ENCODE assay signal across 8 cellular contexts in genomic region chr13:41061075-41061913, GRCh38. TPM values are rescaled to one million over a fixed set of nuclear protein-coding genes. Genes with fewer than 3 reads are reported as not detected.
DNase-seq lines count a peak whose midpoint lies in the region; TF ChIP-seq lines count a peak whose summit lies in the region.

Gene WBP4 (plus strand): TSS chr13:41061509. CDS start chr13:41061674, 165 bp downstream.

- peak within 1 kb of the TSS; percentile 93 for H3K4me3 ChIP-seq in GM06990 (replicated peaks; ENCODE audit: low read depth, low read length)
- peak within 1 kb of the TSS; percentile 63 for H3K4me3 ChIP-seq in suprapubic skin

- H3K36me3 ChIP-seq in GM06990 (ENCODE audit: control insufficient read depth, insufficient read depth, low read length), result no peaks in the 10 kb centered on the region
- H3K36me3 ChIP-seq in suprapubic skin, result peaks cover 8% of the 10 kb centered on the region

- H3K9me3 Mint-ChIP-seq in activated naive CD4-positive, alpha-beta T cell treated with anti-CD3 and anti-CD28 coated beads, Interleukin-2, amount 10 ng/mL, durations not matched to agents 7 days and 5 days, result no peaks in the 10 kb centered on the region

- peak within 1 kb of the TSS; percentile 99 for H3K4me3 Mint-ChIP-seq in activated naive CD4-positive, alpha-beta T cell treated with anti-CD3 and anti-CD28 coated beads, Interleukin-2, amount 10 ng/mL, durations not matched to agents 7 days and 5 days

- peak within 1 kb of the TSS; percentile 99 for H3K27ac ChIP-seq in suprapubic skin

- TF ChIP-seq CTCF in GM06990 (IDR thresholded peaks at IDR 0.05; ENCODE audit: insufficient read depth, low read length, poor library complexity, severe bottlenecking) (peak; percentile 30), suprapubic skin (IDR thresholded peaks at IDR 0.05) (no peak)

- peak within 1 kb of the TSS; percentile 99 for H3K27ac Mint-ChIP-seq in activated naive CD4-positive, alpha-beta T cell treated with anti-CD3 and anti-CD28 coated beads, Interleukin-2, amount 10 ng/mL, durations not matched to agents 7 days and 5 days

- CTCF ChIA-PET in HEK293T (lab: Yijun Ruan, JAX), result interaction anchor here (0.7 kb wide), 1 partner anchor 155 kb away, joined by 5 read pairs; no protein-coding TSS in a partner anchor
- CTCF ChIA-PET in activated naive CD4-positive, alpha-beta T cell treated with anti-CD3 and anti-CD28 coated beads, Interleukin-2, amount 10 ng/mL, durations not matched to agents 7 days and 5 days (lab: Charles Lee), result interaction anchor here (1.2 to 2.5 kb wide), 3 partner anchors 11 to 87 kb away, joined by 3 to 11 read pairs (median 5); no protein-coding TSS in a partner anchor

- peaks cover 68% of the 10 kb centered on the region for H3K4me1 ChIP-seq in suprapubic skin

- H3K27me3 ChIP-seq in GM06990 (replicated peaks; ENCODE audit: control insufficient read depth, insufficient read depth, low read length) (no peaks in the 10 kb centered on the region), suprapubic skin (no peaks in the 10 kb centered on the region)

- no peaks in the 10 kb centered on the region for H3K9me3 ChIP-seq in suprapubic skin

- peaks cover 49% of the 10 kb centered on the region for H3K4me1 Mint-ChIP-seq in activated naive CD4-positive, alpha-beta T cell treated with anti-CD3 and anti-CD28 coated beads, Interleukin-2, amount 10 ng/mL, durations not matched to agents 7 days and 5 days

- peak; percentile 96 for DNase-seq in GM06990 (ENCODE audit: extremely low read depth, insufficient read length)
- peak; percentile 81 for DNase-seq in HEK293T (ENCODE audit: extremely low spot score)
- peak; percentile 90 for DNase-seq in MV-4-11 (lab: John Stamatoyannopoulos, UW)
- DNase-seq in SK-N-DZ (ENCODE audit: low spot score), result peak; percentile 96
- peak; percentile 90 for DNase-seq in activated naive CD4-positive, alpha-beta T cell treated with anti-CD3 and anti-CD28 coated beads, Interleukin-2, amount 10 ng/mL, durations not matched to agents 7 days and 5 days
- DNase-seq in globus pallidus (ENCODE audit: low spot score), result peak; percentile 95
- DNase-seq in occipital lobe (lab: John Stamatoyannopoulos, UW), result peak; percentile 95
- peak; percentile 97 for DNase-seq in suprapubic skin (ENCODE audit: low spot score in 2 of 2)

- POLR2A ChIA-PET in HEK293T (lab: Yijun Ruan, JAX), result interaction anchor here (0.6 to 2.0 kb wide), 8 partner anchors 66 to 392 kb away, joined by 3 to 9 read pairs (median 4); partner anchors contain the start of genes KBTBD6 and SLC25A15

- peaks cover 16% of the 10 kb centered on the region for H3K27me3 Mint-ChIP-seq in activated naive CD4-positive, alpha-beta T cell treated with anti-CD3 and anti-CD28 coated beads, Interleukin-2, amount 10 ng/mL, durations not matched to agents 7 days and 5 days

- WGBS in suprapubic skin, result 0% methylated on average over 46 of the region's 71 CpGs

- H3K36me3 Mint-ChIP-seq in activated naive CD4-positive, alpha-beta T cell treated with anti-CD3 and anti-CD28 coated beads, Interleukin-2, amount 10 ng/mL, durations not matched to agents 7 days and 5 days, result peaks cover 26% of the 10 kb centered on the region

- TF ChIP-seq EP300 in suprapubic skin (IDR thresholded peaks at IDR 0.05), result no peak

- peak; percentile 64 to 88 for TF ChIP-seq POLR2A in suprapubic skin (IDR thresholded peaks at IDR 0.05)

TF ChIP-seq in HEK293T, 16 proteins besides CTCF, POLR2A, EP300 and RAD21:
- no peak for TF ChIP-seq NFRKB (IDR thresholded peaks at IDR 0.05)
- TF ChIP-seq FOXM1 (IDR thresholded peaks at IDR 0.05; ENCODE audit: borderline replicate concordance), result no peak
- TF ChIP-seq TARDBP (IDR thresholded peaks at IDR 0.05), result no peak
- no peak for TF ChIP-seq BHLHE40 (IDR thresholded peaks at IDR 0.05; ENCODE audit: borderline replicate concordance)
- peak; percentile 64; the same call in 1 of the 2 replicates for TF ChIP-seq CTBP1 (IDR thresholded peaks at IDR 0.05; ENCODE audit: borderline replicate concordance)
- peak; percentile 42; the same call in 1 of the 2 replicates for TF ChIP-seq L3MBTL2 (conservative IDR thresholded peaks at IDR 0.05)
- no peak for TF ChIP-seq HDGF (IDR thresholded peaks at IDR 0.05; ENCODE audit: borderline replicate concordance)
- TF ChIP-seq PKNOX1 (IDR thresholded peaks at IDR 0.05), result peak; percentile 37; the same call in 1 of the 2 replicates
- peak; percentile 8; the same call in 1 of the 2 replicates for TF ChIP-seq ELF4 (IDR thresholded peaks at IDR 0.05)
TF ChIP-seq in HEK293T: peak in this region for 4.

RNA-seq across cellular contexts. Expression of gene WBP4, which starts in this region (rescaled TPM):
- 8.4 and 9.4 TPM in 2 replicates for polyA plus RNA-seq in SK-N-DZ (2014; cell fraction: cytosol; rRNA removed)
- polyA plus RNA-seq in SK-N-DZ (2014; cell fraction: nucleus; rRNA removed), result 12.1 and 13.9 TPM in 2 replicates
- total RNA-seq in occipital lobe (12.2 TPM), suprapubic skin (10 to 100 TPM in 3 of 4 donors, 1 to 10 TPM in 1; 6.1 to 14.6 (median 11.5) TPM)

Comparison
In these comparisons a context has a peak if more than half of its experiments do, and no peak if none do; other contexts are left out.
1. Peak in every context shown above with its lines: DNase-seq, H3K4me3 ChIP-seq and H3K27ac ChIP-seq.